ENCODE assay signal across 17 cellular contexts in the genomic region with DNA sequence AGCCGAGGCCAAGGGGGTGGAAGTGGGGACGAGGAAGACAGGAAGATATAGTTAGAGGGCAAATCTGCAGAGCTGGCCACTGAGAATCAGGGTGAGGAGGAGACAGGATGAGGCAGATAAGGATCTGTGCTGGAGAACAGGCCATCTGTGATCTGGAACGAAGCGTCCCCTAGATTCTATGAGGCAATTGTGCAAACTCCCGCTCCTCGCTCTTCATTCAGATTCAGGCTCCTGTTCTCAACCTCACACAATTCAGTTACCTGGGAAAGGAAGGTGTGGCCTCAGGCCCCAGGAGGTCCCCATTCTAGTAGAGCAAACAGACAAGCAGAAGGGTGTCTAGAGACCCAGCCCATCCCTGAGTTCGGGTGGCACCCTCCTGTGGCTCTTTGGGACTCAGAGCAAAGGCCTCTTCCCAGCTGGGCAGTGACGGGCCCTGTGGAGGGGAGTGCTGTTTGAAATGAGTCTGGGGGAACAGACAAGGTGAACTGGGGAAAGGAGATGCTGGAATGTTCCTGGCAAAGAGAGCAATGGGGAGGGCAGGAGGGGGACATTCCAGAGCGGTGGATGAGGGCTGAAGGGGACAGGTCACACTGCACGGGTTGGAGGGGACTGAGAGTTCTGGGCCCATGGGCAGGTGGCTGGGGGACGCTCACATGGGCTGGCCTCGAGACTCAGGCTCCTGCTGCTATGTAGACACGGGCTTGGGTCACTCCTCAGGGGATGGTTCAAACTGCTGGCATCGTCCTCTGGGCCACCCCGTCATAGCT. TPM values are rescaled to one million over a fixed set of nuclear protein-coding genes. Genes with fewer than 3 reads are reported as not detected.
"Had no signal": no experiment of that assay in that cellular context is flagged by ENCODE, and none has a peak within 500 bp of the region (broad histone marks: within the 10 kb centered on the region; RNA-seq: fewer than 3 reads in every experiment).

No MANE protein-coding gene starts in this region.

- ATAC-seq: esophagus mucosa; gastrocnemius medialis; heart right ventricle; left lobe of liver; natural killer cell; stimulated activated naive B cell treated with anti-CD40 and anti-IgM and Interleukin-4, amounts not matched to agents 10 μg/mL and 1 μg/mL and 100 μg/mL, for 72 hours; stimulated activated naive CD8-positive, alpha-beta T cell treated with anti-CD3 and anti-CD28 coated beads, Interleukin-15, amount 100 ng/mL, for 72 hours had no signal

- H3K4me1 ChIP-seq: gastrocnemius medialis, heart right ventricle, right atrium auricular region, sigmoid colon, testis, transverse colon had no signal

- H3K36me3 Mint-ChIP-seq: mesothelial cell of epicardium; natural killer cell; stimulated activated naive B cell treated with anti-CD40 and anti-IgM and Interleukin-4, amounts not matched to agents 10 μg/mL and 1 μg/mL and 100 μg/mL, for 72 hours had no signal

- DNase-seq: effector memory CD4-positive, alpha-beta T cell; gastrocnemius medialis; heart right ventricle; natural killer cell; sigmoid colon; stimulated activated CD4-positive, alpha-beta T cell treated with anti-CD3 and anti-CD28 coated beads, Interleukin-2, amount 100 ng/mL, for 24 hours; stimulated activated CD4-positive, alpha-beta T cell treated with anti-CD3 and anti-CD28 coated beads, Interleukin-4, amount 100 ng/mL, for 4 hours; stimulated activated naive B cell treated with anti-CD40 and anti-IgM and Interleukin-4, amounts not matched to agents 10 μg/mL and 1 μg/mL and 100 μg/mL, for 72 hours; stimulated activated naive CD8-positive, alpha-beta T cell treated with anti-CD3 and anti-CD28 coated beads, Interleukin-15, amount 100 ng/mL, for 72 hours; testis; transverse colon had no signal

- H3K27me3 ChIP-seq: right atrium auricular region, sigmoid colon, testis, transverse colon had no signal

- H3K27ac ChIP-seq: gastrocnemius medialis, heart right ventricle, right atrium auricular region, sigmoid colon, skin epidermis, testis, transverse colon had no signal

- H3K4me1 Mint-ChIP-seq: natural killer cell; stimulated activated naive B cell treated with anti-CD40 and anti-IgM and Interleukin-4, amounts not matched to agents 10 μg/mL and 1 μg/mL and 100 μg/mL, for 72 hours; stimulated activated naive CD8-positive, alpha-beta T cell treated with anti-CD3 and anti-CD28 coated beads, Interleukin-15, amount 100 ng/mL, for 72 hours had no signal

- H3K36me3 ChIP-seq: gastrocnemius medialis, heart right ventricle, right atrium auricular region, sigmoid colon, transverse colon had no signal

- H3K4me3 ChIP-seq: gastrocnemius medialis, heart right ventricle, right atrium auricular region, sigmoid colon, skin epidermis, testis, transverse colon had no signal

- H3K4me3 Mint-ChIP-seq: mesothelial cell of epicardium; natural killer cell; stimulated activated naive B cell treated with anti-CD40 and anti-IgM and Interleukin-4, amounts not matched to agents 10 μg/mL and 1 μg/mL and 100 μg/mL, for 72 hours; stimulated activated naive CD8-positive, alpha-beta T cell treated with anti-CD3 and anti-CD28 coated beads, Interleukin-15, amount 100 ng/mL, for 72 hours had no signal

- H3K27ac Mint-ChIP-seq: mesothelial cell of epicardium; natural killer cell; stimulated activated naive B cell treated with anti-CD40 and anti-IgM and Interleukin-4, amounts not matched to agents 10 μg/mL and 1 μg/mL and 100 μg/mL, for 72 hours; stimulated activated naive CD8-positive, alpha-beta T cell treated with anti-CD3 and anti-CD28 coated beads, Interleukin-15, amount 100 ng/mL, for 72 hours had no signal

- H3K9me3 ChIP-seq: testis had no signal

RNA-seq across cellular contexts. Expression of a gene that starts 39.9 kb away (rescaled TPM):
- total RNA-seq: myocyte, natural killer cell had no signal
